ENCODE assay signal across 8 cellular contexts in the genomic region with DNA sequence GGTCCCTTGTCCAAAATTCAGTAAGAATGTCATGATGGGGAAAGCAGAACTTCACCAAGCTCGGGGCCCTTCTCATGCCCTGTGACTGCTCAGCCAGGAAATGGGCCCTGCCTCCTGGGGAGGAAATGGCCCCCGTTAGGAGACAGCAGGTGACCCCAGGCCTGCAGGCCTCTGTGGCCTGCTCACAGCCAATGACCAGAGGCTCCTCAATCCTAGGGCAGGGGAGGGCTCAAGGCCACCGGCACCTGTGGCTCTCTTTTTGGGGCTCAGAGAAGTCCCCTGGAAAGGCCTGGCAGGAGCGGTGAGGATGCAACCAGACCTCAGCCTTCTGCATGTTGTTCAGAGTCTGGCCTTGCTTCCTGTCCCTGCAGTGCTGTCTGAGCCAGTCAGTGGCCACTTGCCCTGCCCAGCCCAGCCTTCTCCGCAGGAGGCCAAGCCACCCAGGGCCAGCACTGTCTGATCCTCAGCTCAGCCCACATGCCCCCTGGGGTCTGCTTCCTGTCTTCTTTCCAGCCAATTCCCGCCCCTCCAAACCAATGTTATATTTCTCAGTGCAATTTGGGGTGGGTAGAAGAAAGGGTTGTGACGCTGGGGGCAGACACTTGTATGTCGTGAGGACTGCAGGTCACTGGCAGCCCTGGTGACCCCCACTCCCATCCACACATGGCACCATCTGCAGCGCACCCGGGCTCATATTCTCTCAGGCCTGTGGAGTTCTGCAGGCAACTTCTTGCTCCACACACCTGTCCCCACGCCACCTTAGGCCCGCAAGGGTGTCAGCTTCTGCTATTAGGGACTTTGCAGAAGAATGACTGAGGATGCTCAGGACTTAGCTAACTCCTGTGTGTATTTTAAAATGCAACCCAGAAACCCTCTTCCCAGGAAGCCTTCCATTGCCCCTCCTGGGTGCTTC.
DNase-seq lines count a peak whose midpoint lies in the region; ATAC-seq and TF ChIP-seq lines count a peak whose summit lies in the region.

No MANE protein-coding gene starts in this region.

- H3K4me1 Mint-ChIP-seq in WTC11 = peaks cover 68% of the 10 kb centered on the region

- H3K27me3 Mint-ChIP-seq in WTC11 (ENCODE audit: low read depth) = no peaks in the 10 kb centered on the region; the same call in 1 of the 2 replicates

- 64 to 66% methylated on average over 8 to 9 of the region's 12 CpGs for WGBS in mesodermal cell (ENCODE audit: insufficient coverage in 2 of 2), 2 experiments

- CTCF ChIA-PET in WTC11 (lab: Charles Lee) = interaction anchor here (0.9 to 2.2 kb wide), 4 partner anchors 12 to 29 kb away, joined by 3 to 10 read pairs (median 6); no protein-coding TSS in a partner anchor

- no peak overlapping the region for H3K4me3 Mint-ChIP-seq in WTC11

- H3K27ac ChIP-seq in HL-60 (replicated peaks) (peak overlapping the region; percentile 64), mesodermal cell (ENCODE audit: low read depth, low read length, severe bottlenecking) (peak overlapping the region; percentile 10)

- H3K36me3 ChIP-seq in mesodermal cell (ENCODE audit: control insufficient read depth, insufficient read depth, low read length) = no peaks in the 10 kb centered on the region

- ATAC-seq in WTC11 (no peak), GM19035 (IDR thresholded peaks at IDR 0.05; ENCODE audit: unreplicated experiment) (no peak), GM18870 (IDR thresholded peaks at IDR 0.05; ENCODE audit: unreplicated experiment) (no peak)

- no peaks in the 10 kb centered on the region for H3K36me3 Mint-ChIP-seq in WTC11

- no peaks in the 10 kb centered on the region for H3K27me3 ChIP-seq in HL-60 (ENCODE audit: insufficient read depth, poor library complexity, severe bottlenecking)

- H3K4me3 ChIP-seq in HL-60 (replicated peaks; ENCODE audit: insufficient read depth, low read length) (no peak overlapping the region), mesodermal cell (ENCODE audit: extremely low read depth, insufficient read depth, low read length, poor library complexity, severe bottlenecking) (no peak overlapping the region)

- DNase-seq in COLO668 (lab: John Stamatoyannopoulos, UW; ENCODE audit: unreplicated experiment) = peak; percentile 32
- DNase-seq in HL-60 (ENCODE audit: low read depth in 1 of 2, low spot score in 1 of 2) = peak in 1 of 2 experiments; percentile 44
- peak; percentile 52 for DNase-seq in WTC11 (ENCODE audit: low spot score)
- no peak for DNase-seq in NCI-H1694 (lab: John Stamatoyannopoulos, UW)
- no peak for DNase-seq in GOT3 (lab: John Stamatoyannopoulos, UW)

- POLR2A ChIA-PET in WTC11 (lab: Charles Lee) = no interaction called here

- H3K9me3 ChIP-seq in mesodermal cell (ENCODE audit: control insufficient read depth, low read length) = no peaks in the 10 kb centered on the region

- H3K27ac Mint-ChIP-seq in WTC11 = peak overlapping the region; percentile 41; the same call in 1 of the 2 replicates

- H3K4me1 ChIP-seq in mesodermal cell (ENCODE audit: control insufficient read depth, insufficient read depth, low read length, poor library complexity, severe bottlenecking) = peaks cover 56% of the 10 kb centered on the region

- no peak for TF ChIP-seq CTCF in HL-60 (IDR thresholded peaks at IDR 0.05; ENCODE audit: insufficient read depth, low read length)
- no peak for TF ChIP-seq CTCF in WTC11 (IDR thresholded peaks at IDR 0.05)

- H3K9me3 Mint-ChIP-seq in WTC11 = no peaks in the 10 kb centered on the region

TF ChIP-seq in WTC11, 78 proteins besides CTCF, POLR2A, EP300 and RAD21:
- TF ChIP-seq JAZF1 (CRISPR knock-in tag; IDR thresholded peaks at IDR 0.05) (no peak), KAT7 (CRISPR knock-in tag; IDR thresholded peaks at IDR 0.05; ENCODE audit: borderline replicate concordance) (no peak), TCF7 (CRISPR knock-in tag; IDR thresholded peaks at IDR 0.05; ENCODE audit: low read depth) (no peak), NR2C2 (CRISPR knock-in tag; IDR thresholded peaks at IDR 0.05) (no peak), SP1 (CRISPR knock-in tag; conservative IDR thresholded peaks at IDR 0.05) (no peak; the same call in 1 of the 2 replicates), FOXK1 (CRISPR knock-in tag; IDR thresholded peaks at IDR 0.05) (0 out of 2 replicates have a peak, but pooled peaks have one; percentile 27), NFATC4 (CRISPR knock-in tag; IDR thresholded peaks at IDR 0.05) (no peak), NFE2L1 (CRISPR knock-in tag; IDR thresholded peaks at IDR 0.05) (no peak), SMAD4 (CRISPR knock-in tag; IDR thresholded peaks at IDR 0.05) (no peak), ZNF416 (CRISPR knock-in tag; IDR thresholded peaks at IDR 0.05) (no peak), GRHL2 (CRISPR knock-in tag; IDR thresholded peaks at IDR 0.05; ENCODE audit: insufficient replicate concordance, severe bottlenecking) (no peak), CDX4 (CRISPR knock-in tag; IDR thresholded peaks at IDR 0.05; ENCODE audit: borderline replicate concordance) (no peak), ETV6 (CRISPR knock-in tag; IDR thresholded peaks at IDR 0.05) (no peak), TEAD1 (CRISPR knock-in tag; IDR thresholded peaks at IDR 0.05) (peak; percentile 54; the same call in 1 of the 2 replicates), ZNF423 (CRISPR knock-in tag; IDR thresholded peaks at IDR 0.05) (peak; percentile 90), ZNF121 (CRISPR knock-in tag; IDR thresholded peaks at IDR 0.05) (peak; percentile 94), PREB (CRISPR knock-in tag; IDR thresholded peaks at IDR 0.05; ENCODE audit: borderline replicate concordance) (no peak), SOX15 (CRISPR knock-in tag; IDR thresholded peaks at IDR 0.05) (no peak), ZNF138 (CRISPR knock-in tag; conservative IDR thresholded peaks at IDR 0.05) (no peak), TEAD4 (CRISPR knock-in tag; IDR thresholded peaks at IDR 0.05) (no peak)
- TF ChIP-seq, protein P1, sequence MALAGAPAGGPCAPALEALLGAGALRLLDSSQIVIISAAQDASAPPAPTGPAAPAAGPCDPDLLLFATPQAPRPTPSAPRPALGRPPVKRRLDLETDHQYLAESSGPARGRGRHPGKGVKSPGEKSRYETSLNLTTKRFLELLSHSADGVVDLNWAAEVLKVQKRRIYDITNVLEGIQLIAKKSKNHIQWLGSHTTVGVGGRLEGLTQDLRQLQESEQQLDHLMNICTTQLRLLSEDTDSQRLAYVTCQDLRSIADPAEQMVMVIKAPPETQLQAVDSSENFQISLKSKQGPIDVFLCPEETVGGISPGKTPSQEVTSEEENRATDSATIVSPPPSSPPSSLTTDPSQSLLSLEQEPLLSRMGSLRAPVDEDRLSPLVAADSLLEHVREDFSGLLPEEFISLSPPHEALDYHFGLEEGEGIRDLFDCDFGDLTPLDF (CRISPR knock-in tag; IDR thresholded peaks at IDR 0.05) = no peak
- TF ChIP-seq, protein P2, sequence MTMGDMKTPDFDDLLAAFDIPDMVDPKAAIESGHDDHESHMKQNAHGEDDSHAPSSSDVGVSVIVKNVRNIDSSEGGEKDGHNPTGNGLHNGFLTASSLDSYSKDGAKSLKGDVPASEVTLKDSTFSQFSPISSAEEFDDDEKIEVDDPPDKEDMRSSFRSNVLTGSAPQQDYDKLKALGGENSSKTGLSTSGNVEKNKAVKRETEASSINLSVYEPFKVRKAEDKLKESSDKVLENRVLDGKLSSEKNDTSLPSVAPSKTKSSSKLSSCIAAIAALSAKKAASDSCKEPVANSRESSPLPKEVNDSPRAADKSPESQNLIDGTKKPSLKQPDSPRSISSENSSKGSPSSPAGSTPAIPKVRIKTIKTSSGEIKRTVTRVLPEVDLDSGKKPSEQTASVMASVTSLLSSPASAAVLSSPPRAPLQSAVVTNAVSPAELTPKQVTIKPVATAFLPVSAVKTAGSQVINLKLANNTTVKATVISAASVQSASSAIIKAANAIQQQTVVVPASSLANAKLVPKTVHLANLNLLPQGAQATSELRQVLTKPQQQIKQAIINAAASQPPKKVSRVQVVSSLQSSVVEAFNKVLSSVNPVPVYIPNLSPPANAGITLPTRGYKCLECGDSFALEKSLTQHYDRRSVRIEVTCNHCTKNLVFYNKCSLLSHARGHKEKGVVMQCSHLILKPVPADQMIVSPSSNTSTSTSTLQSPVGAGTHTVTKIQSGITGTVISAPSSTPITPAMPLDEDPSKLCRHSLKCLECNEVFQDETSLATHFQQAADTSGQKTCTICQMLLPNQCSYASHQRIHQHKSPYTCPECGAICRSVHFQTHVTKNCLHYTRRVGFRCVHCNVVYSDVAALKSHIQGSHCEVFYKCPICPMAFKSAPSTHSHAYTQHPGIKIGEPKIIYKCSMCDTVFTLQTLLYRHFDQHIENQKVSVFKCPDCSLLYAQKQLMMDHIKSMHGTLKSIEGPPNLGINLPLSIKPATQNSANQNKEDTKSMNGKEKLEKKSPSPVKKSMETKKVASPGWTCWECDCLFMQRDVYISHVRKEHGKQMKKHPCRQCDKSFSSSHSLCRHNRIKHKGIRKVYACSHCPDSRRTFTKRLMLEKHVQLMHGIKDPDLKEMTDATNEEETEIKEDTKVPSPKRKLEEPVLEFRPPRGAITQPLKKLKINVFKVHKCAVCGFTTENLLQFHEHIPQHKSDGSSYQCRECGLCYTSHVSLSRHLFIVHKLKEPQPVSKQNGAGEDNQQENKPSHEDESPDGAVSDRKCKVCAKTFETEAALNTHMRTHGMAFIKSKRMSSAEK (CRISPR knock-in tag; IDR thresholded peaks at IDR 0.05; ENCODE audit: borderline replicate concordance) = no peak
TF ChIP-seq in WTC11: peak in this region for 4.

Comparison
In these comparisons a context has a peak if more than half of its experiments do, and no peak if none do; other contexts are left out.
1. DNase-seq: peak in COLO668 (single experiment) and WTC11 (single experiment); none in NCI-H1694 (single experiment) and GOT3 (single experiment).